Comparison of ENCODE assay signal across 16 cellular contexts in genomic region chr16:11412965-11413887, GRCh38.
DNase-seq lines count a peak whose midpoint lies in the region; ATAC-seq and TF ChIP-seq lines count a peak whose summit lies in the region.
"Had no signal": no experiment of that assay in that cellular context is flagged by ENCODE, and none has a peak within 500 bp of the region (broad histone marks: within the 10 kb centered on the region; RNA-seq: fewer than 3 reads in every experiment).

No MANE protein-coding gene starts in this region.

- peak overlapping the region; percentile 47 for H3K14ac ChIP-seq in neuronal stem cell (ENCODE audit: low read length)

- no peak for ATAC-seq in natural killer cell treated with Interleukin-12 subunit alpha and Interleukin-12 subunit beta and Interleukin-15 and Interleukin-18, amount 100 ng/mL, for 72 hours
- no peak for ATAC-seq in natural killer cell
- ATAC-seq: CD8-positive, alpha-beta T cell had no signal

- peaks cover 7 to 11% of the 10 kb centered on the region in 2 donors for H3K4me1 Mint-ChIP-seq in natural killer cell treated with Interleukin-12 subunit alpha and Interleukin-12 subunit beta and Interleukin-15 and Interleukin-18, amount 100 ng/mL, for 72 hours (ENCODE audit: low read depth in 2 of 2)
- H3K4me1 Mint-ChIP-seq in natural killer cell (peaks cover 0 to 4% of the 10 kb centered on the region in 2 donors), Calu3 (ENCODE audit: low read depth, unreplicated experiment) (no peaks in the 10 kb centered on the region)
- peaks cover 35% of the 10 kb centered on the region for H3K4me1 Mint-ChIP-seq in dendritic cell treated with granulocyte-macrophage colony-stimulating factor and Interleukin-4, amounts not matched to agents 40 ng/mL and 50 ng/mL, for 4 days (ENCODE audit: low read depth)
- H3K4me1 Mint-ChIP-seq: B cell had no signal

- peak overlapping the region; percentile 32 for H3K18ac ChIP-seq in neuronal stem cell (ENCODE audit: low read length)

- H4K8ac ChIP-seq in neuronal stem cell (ENCODE audit: low read depth, low read length): no peak overlapping the region

- H2AFZ ChIP-seq in neuronal stem cell (ENCODE audit: low read length): no peak overlapping the region

- no peak overlapping the region for H3K4ac ChIP-seq in neuronal stem cell (ENCODE audit: low read length)

- no peak overlapping the region for H4K91ac ChIP-seq in neuronal stem cell (ENCODE audit: low read depth, low read length, poor library complexity)

- TF ChIP-seq CTCF in natural killer cell (IDR thresholded peaks at IDR 0.05) (no peak), Calu3 (IDR thresholded peaks at IDR 0.05; ENCODE audit: unreplicated experiment) (no peak)

- H2BK15ac ChIP-seq in neuronal stem cell (ENCODE audit: low read length): peak overlapping the region; percentile 2

- H3K36me3 ChIP-seq in neuronal stem cell (replicated peaks in 1 of 2; ENCODE audit: control insufficient read depth in 2 of 2, insufficient read depth in 2 of 2, low read length in 2 of 2): no peaks in the 10 kb centered on the region
- H3K36me3 ChIP-seq: BLaER1 treated with 17β-estradiol and CSF1 and Interleukin-3, amounts not matched to agents 10 nM and 100 nM had no signal

- no peaks in the 10 kb centered on the region for H3K9me3 ChIP-seq in neuronal stem cell (replicated peaks in 1 of 2; ENCODE audit: control insufficient read depth in 2 of 2, insufficient read depth in 1 of 2, low read depth in 1 of 2, low read length in 2 of 2)
- H3K9me3 ChIP-seq: BLaER1 treated with 17β-estradiol and CSF1 and Interleukin-3, amounts not matched to agents 10 nM and 100 nM had no signal

- no peak overlapping the region for H2BK120ac ChIP-seq in neuronal stem cell (ENCODE audit: low read depth, low read length)

- no TSS peak for BruUV-seq in Calu3 (replicated peaks; lab: Mats Ljungman, UMichigan)

- H3K79me1 ChIP-seq in neuronal stem cell (ENCODE audit: low read depth, low read length): no peaks in the 10 kb centered on the region

- peak overlapping the region; percentile 10 for H2BK5ac ChIP-seq in neuronal stem cell (ENCODE audit: low read length)

- no peak overlapping the region for H3K27ac ChIP-seq in neuronal stem cell (replicated peaks; ENCODE audit: low read length)
- H3K27ac ChIP-seq: BLaER1 treated with 17β-estradiol and CSF1 and Interleukin-3, amounts not matched to agents 10 nM and 100 nM had no signal

- no peak overlapping the region for H3K4me3 ChIP-seq in neuronal stem cell (ENCODE audit: low read length in 2 of 2)
- H3K4me3 ChIP-seq: BLaER1 treated with 17β-estradiol and CSF1 and Interleukin-3, amounts not matched to agents 10 nM and 100 nM; GM12878 had no signal

- CTCF ChIA-PET in Calu3 (lab: Charles Lee): no interaction called here

- intact Hi-C loops in natural killer cell (cut with micrococcal nuclease) (no loop called here), Calu3 (cut with micrococcal nuclease; ENCODE audit: unreplicated experiment) (no loop called here)
- intact Hi-C loops in dendritic cell treated with granulocyte-macrophage colony-stimulating factor and Interleukin-4, amounts not matched to agents 40 ng/mL and 50 ng/mL, for 4 days (cut with micrococcal nuclease): no loop called here

- no peak overlapping the region for H3K4me3 Mint-ChIP-seq in natural killer cell treated with Interleukin-12 subunit alpha and Interleukin-12 subunit beta and Interleukin-15 and Interleukin-18, amount 100 ng/mL, for 72 hours
- H3K4me3 Mint-ChIP-seq in natural killer cell: no peak overlapping the region
- no peak overlapping the region for H3K4me3 Mint-ChIP-seq in dendritic cell treated with granulocyte-macrophage colony-stimulating factor and Interleukin-4, amounts not matched to agents 40 ng/mL and 50 ng/mL, for 4 days
- H3K4me3 Mint-ChIP-seq in Calu3 (ENCODE audit: low read depth, unreplicated experiment): no peak overlapping the region
- H3K4me3 Mint-ChIP-seq: B cell; CD8-positive, alpha-beta T cell; H9; IgD-negative memory B cell had no signal

- H3K9ac ChIP-seq in neuronal stem cell (ENCODE audit: low read depth, low read length, poor library complexity): no peak overlapping the region

- H3K27ac Mint-ChIP-seq in natural killer cell treated with Interleukin-12 subunit alpha and Interleukin-12 subunit beta and Interleukin-15 and Interleukin-18, amount 100 ng/mL, for 72 hours: no peak overlapping the region
- H3K27ac Mint-ChIP-seq in natural killer cell (no peak overlapping the region), Calu3 (ENCODE audit: unreplicated experiment) (no peak overlapping the region)
- peak overlapping the region; percentile 82 for H3K27ac Mint-ChIP-seq in dendritic cell treated with granulocyte-macrophage colony-stimulating factor and Interleukin-4, amounts not matched to agents 40 ng/mL and 50 ng/mL, for 4 days
- H3K27ac Mint-ChIP-seq: B cell; CD8-positive, alpha-beta T cell; H9; IgD-negative memory B cell had no signal

- no peaks in the 10 kb centered on the region for H3K9me3 Mint-ChIP-seq in natural killer cell treated with Interleukin-12 subunit alpha and Interleukin-12 subunit beta and Interleukin-15 and Interleukin-18, amount 100 ng/mL, for 72 hours
- H3K9me3 Mint-ChIP-seq in natural killer cell (no peaks in the 10 kb centered on the region), Calu3 (ENCODE audit: low read depth, unreplicated experiment) (no peaks in the 10 kb centered on the region)
- no peaks in the 10 kb centered on the region for H3K9me3 Mint-ChIP-seq in dendritic cell treated with granulocyte-macrophage colony-stimulating factor and Interleukin-4, amounts not matched to agents 40 ng/mL and 50 ng/mL, for 4 days
- H3K9me3 Mint-ChIP-seq: CD8-positive, alpha-beta T cell; H9; IgD-negative memory B cell had no signal

- H3K4me2 ChIP-seq in neuronal stem cell (ENCODE audit: insufficient read depth, low read length, poor library complexity, severe bottlenecking): no peak overlapping the region

- peaks cover 0 to 20% (median 0%) of the 10 kb centered on the region in 3 experiments for H3K27me3 ChIP-seq in neuronal stem cell (ENCODE audit: control insufficient read depth in 3 of 3, insufficient read depth in 3 of 3, low read depth in 1 of 3, low read length in 3 of 3)
- H3K27me3 ChIP-seq: BLaER1 treated with 17β-estradiol and CSF1 and Interleukin-3, amounts not matched to agents 10 nM and 100 nM had no signal

- H3K36me3 Mint-ChIP-seq in natural killer cell treated with Interleukin-12 subunit alpha and Interleukin-12 subunit beta and Interleukin-15 and Interleukin-18, amount 100 ng/mL, for 72 hours: no peaks in the 10 kb centered on the region
- no peaks in the 10 kb centered on the region for H3K36me3 Mint-ChIP-seq in natural killer cell
- H3K36me3 Mint-ChIP-seq in dendritic cell treated with granulocyte-macrophage colony-stimulating factor and Interleukin-4, amounts not matched to agents 40 ng/mL and 50 ng/mL, for 4 days (ENCODE audit: low read depth): no peaks in the 10 kb centered on the region
- no peaks in the 10 kb centered on the region for H3K36me3 Mint-ChIP-seq in Calu3 (ENCODE audit: insufficient read depth, unreplicated experiment)
- H3K36me3 Mint-ChIP-seq: CD8-positive, alpha-beta T cell; IgD-negative memory B cell had no signal

- peak; percentile 53 for DNase-seq in natural killer cell treated with Interleukin-12 subunit alpha and Interleukin-12 subunit beta and Interleukin-15 and Interleukin-18, amount 100 ng/mL, for 72 hours (ENCODE audit: low spot score)
- no peak for DNase-seq in natural killer cell
- DNase-seq in neuronal stem cell (ENCODE audit: low spot score): no peak
- DNase-seq in activated CD4-positive, alpha-beta T cell treated with anti-CD3 and anti-CD28 coated beads for 4 hours: no peak
- no peak for DNase-seq in Calu3
- DNase-seq: CD8-positive, alpha-beta T cell; DMS 273 treated with DMSO at 0.1 percent for 48 hours; DMS53; DND-41; EL; H9 had no signal

- peak overlapping the region; percentile 68 for H2AK5ac ChIP-seq in neuronal stem cell (ENCODE audit: low read depth, low read length)

- H3K4me1 ChIP-seq in neuronal stem cell (ENCODE audit: control insufficient read depth in 2 of 2, insufficient read depth in 1 of 2, low read depth in 1 of 2, low read length in 2 of 2): peaks cover 0 to 11% of the 10 kb centered on the region in 2 donors

- no peaks in the 10 kb centered on the region for H3K27me3 Mint-ChIP-seq in natural killer cell treated with Interleukin-12 subunit alpha and Interleukin-12 subunit beta and Interleukin-15 and Interleukin-18, amount 100 ng/mL, for 72 hours
- no peaks in the 10 kb centered on the region for H3K27me3 Mint-ChIP-seq in natural killer cell (ENCODE audit: low read depth in 2 of 2)
- H3K27me3 Mint-ChIP-seq in dendritic cell treated with granulocyte-macrophage colony-stimulating factor and Interleukin-4, amounts not matched to agents 40 ng/mL and 50 ng/mL, for 4 days: peaks cover 7% of the 10 kb centered on the region
- H3K27me3 Mint-ChIP-seq in Calu3 (ENCODE audit: unreplicated experiment): no peaks in the 10 kb centered on the region
- H3K27me3 Mint-ChIP-seq: B cell, IgD-negative memory B cell had no signal

- no peak overlapping the region for H3K23ac ChIP-seq in neuronal stem cell (ENCODE audit: low read depth, low read length, poor library complexity)

- no CpG with 5 or more reads among the region's 15 CpGs for WGBS in neuronal stem cell (ENCODE audit: extremely low coverage in 2 of 2, insufficient read length in 2 of 2, insufficient replicate concordance in 1 of 2), 2 donors

- H2BK12ac ChIP-seq in neuronal stem cell (ENCODE audit: low read length): no peak overlapping the region
